Comparison of ENCODE assay signal across 30 cellular contexts in the genomic region with DNA sequence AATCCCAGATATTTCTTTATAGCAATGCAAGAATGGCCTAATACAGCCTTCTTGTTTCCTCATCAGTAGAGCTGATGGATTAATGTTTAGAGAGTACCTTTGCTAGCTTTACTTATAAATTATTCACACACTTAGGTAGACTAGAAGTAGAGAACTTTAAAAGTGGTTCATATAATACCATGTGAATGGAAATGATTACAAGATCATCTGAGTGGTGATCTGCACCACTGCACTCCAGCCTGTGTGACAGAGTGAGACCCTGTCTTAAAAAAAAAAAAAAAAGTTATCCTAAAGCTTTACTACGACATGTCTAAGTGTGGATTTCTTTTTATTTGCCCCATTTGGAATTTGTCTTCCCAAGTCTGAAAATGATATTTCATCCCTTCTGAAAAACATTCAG. TPM values are rescaled to one million over a fixed set of nuclear protein-coding genes. Genes with fewer than 3 reads are reported as not detected.
"Had no signal": no experiment of that assay in that cellular context is flagged by ENCODE, and none has a peak within 500 bp of the region (broad histone marks: within the 10 kb centered on the region; RNA-seq: fewer than 3 reads in every experiment).

No MANE protein-coding gene starts in this region.

- H3K4me3 ChIP-seq: left lung, lower lobe of right lung, neural progenitor cell, psoas muscle, right atrium auricular region, right lobe of liver, smooth muscle cell, tibial nerve, uterus had no signal

- FAIRE-seq: keratinocyte had no signal

- H3K4me1 ChIP-seq: parathyroid adenoma, right lobe of liver, uterus had no signal

- DNase-seq: hippocampal formation; kidney glomerular epithelial cell; left colon; left lung; lower lobe of right lung; mammary epithelial cell; mesenchymal stem cell; naive thymus-derived CD8-positive, alpha-beta T cell; nephron progenitor cell; occipital lobe; psoas muscle; right lobe of liver; stimulated activated CD4-positive, alpha-beta T cell treated with anti-CD3 and anti-CD28 coated beads, Interleukin-1b, Interleukin-23, amount 100 ng/mL, for 48 hours; stimulated activated CD4-positive, alpha-beta T cell treated with anti-CD3 and anti-CD28 coated beads, Interleukin-2, amount 100 ng/mL, for 48 hours; stimulated activated CD4-positive, alpha-beta T cell treated with anti-CD3 and anti-CD28 coated beads, Interleukin-4, amount 100 ng/mL, for 4 hours; stimulated activated CD8-positive, alpha-beta memory T cell treated with anti-CD3 and anti-CD28 coated beads, Interleukin-4, amount 100 ng/mL, for 48 hours; stimulated activated naive CD8-positive, alpha-beta T cell treated with anti-CD3 and anti-CD28 coated beads, Interleukin-15, Interleukin-2, amounts not matched to agents 100 U/mL and 50 U/mL, for 24 hours; substantia nigra; uterus had no signal

- ATAC-seq: left colon; left lung; lower lobe of right lung; naive thymus-derived CD8-positive, alpha-beta T cell; psoas muscle; right lobe of liver; stimulated activated memory B cell treated with anti-CD40 and anti-IgM and Interleukin-4, amounts not matched to agents 10 μg/mL and 1 μg/mL and 100 μg/mL, for 72 hours; stimulated activated naive CD8-positive, alpha-beta T cell treated with anti-CD3 and anti-CD28 coated beads, Interleukin-15, Interleukin-2, amounts not matched to agents 100 U/mL and 50 U/mL, for 24 hours had no signal

- H3K9ac ChIP-seq: neural progenitor cell, parathyroid adenoma had no signal

- H3K4me3 Mint-ChIP-seq: naive thymus-derived CD8-positive, alpha-beta T cell; nephron progenitor cell; neural progenitor cell; stimulated activated memory B cell treated with anti-CD40 and anti-IgM and Interleukin-4, amounts not matched to agents 10 μg/mL and 1 μg/mL and 100 μg/mL, for 72 hours; type B pancreatic cell had no signal

- H3K27ac Mint-ChIP-seq: naive thymus-derived CD8-positive, alpha-beta T cell; neural progenitor cell; stimulated activated memory B cell treated with anti-CD40 and anti-IgM and Interleukin-4, amounts not matched to agents 10 μg/mL and 1 μg/mL and 100 μg/mL, for 72 hours; type B pancreatic cell had no signal

- H3K36me3 Mint-ChIP-seq: naive thymus-derived CD8-positive, alpha-beta T cell had no signal

- H3K27me3 ChIP-seq: left lung, neural progenitor cell, neutrophil, right atrium auricular region, right lobe of liver, tibial nerve, uterus had no signal

- H3K9me3 Mint-ChIP-seq: nephron progenitor cell, type B pancreatic cell had no signal

- H3K27me3 Mint-ChIP-seq: stimulated activated memory B cell treated with anti-CD40 and anti-IgM and Interleukin-4, amounts not matched to agents 10 μg/mL and 1 μg/mL and 100 μg/mL, for 72 hours; type B pancreatic cell had no signal

- H3K36me3 ChIP-seq: neural progenitor cell, neutrophil, uterus had no signal

- H3K9me3 ChIP-seq: left lung, lower lobe of right lung, neutrophil, psoas muscle, right atrium auricular region, right lobe of liver, tibial nerve, uterus had no signal

- H3K27ac ChIP-seq: left lung, lower lobe of right lung, neural progenitor cell, neutrophil, parathyroid adenoma, psoas muscle, right atrium auricular region, right lobe of liver, tibial nerve, uterus had no signal

RNA-seq across cellular contexts. Expression of gene LRRTM2, which starts 23.2 kb away (rescaled TPM):
- total RNA-seq: naive thymus-derived CD8-positive, alpha-beta T cell; osteocyte; right atrium auricular region; ureter had no signal
- polyA plus RNA-seq: keratinocyte; naive thymus-derived CD8-positive, alpha-beta T cell had no signal
